Comparison of ENCODE assay signal across 8 cellular contexts in the genomic region with DNA sequence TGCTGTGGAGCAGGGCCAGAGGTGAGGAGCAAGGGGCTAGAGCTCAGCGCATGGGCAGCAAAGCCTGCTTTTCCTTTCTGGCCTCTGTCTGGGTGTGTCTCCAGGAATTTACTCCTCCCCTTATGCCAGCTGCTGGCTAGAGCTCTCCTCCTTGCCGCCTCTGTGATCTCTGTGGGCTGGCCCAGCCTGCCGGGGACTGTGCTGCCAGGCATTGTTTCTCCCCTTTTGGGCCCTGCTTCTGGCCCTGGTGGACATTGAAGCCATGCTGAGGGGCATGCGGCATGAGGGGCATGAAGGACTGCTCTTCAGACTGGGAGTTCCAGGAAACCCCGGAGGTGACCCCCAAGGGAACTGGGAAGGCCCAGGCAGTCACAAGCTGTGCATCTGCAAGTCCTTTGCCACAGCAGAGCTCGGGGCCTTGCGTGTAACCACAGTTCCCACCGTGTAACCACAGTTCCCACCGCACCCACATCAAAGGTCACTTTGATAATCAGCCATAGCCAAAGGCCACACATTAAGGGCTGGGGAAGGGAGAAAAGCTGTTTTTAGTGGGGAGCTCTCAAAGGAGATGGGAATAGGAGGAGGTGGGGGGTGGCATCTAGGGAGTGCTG.
A peak's percentile ranks its signal among the peaks of the same experiment; 100 is the strongest.
DNase-seq lines count a peak whose midpoint lies in the region; ATAC-seq, FAIRE-seq and TF ChIP-seq lines count a peak whose summit lies in the region.

No MANE protein-coding gene starts in this region.

- no peak overlapping the region for H3K4me2 ChIP-seq in Karpas-422 (ENCODE audit: low read depth, low read length, poor library complexity, severe bottlenecking)

- no peak overlapping the region for H2AFZ ChIP-seq in Karpas-422 (ENCODE audit: low read length)

- no peak for FAIRE-seq in bronchial epithelial cell (lab: Jason Lieb, UNC)

- peaks cover 31% of the 10 kb centered on the region; the same call in 1 of the 2 replicates for H4K20me1 ChIP-seq in Karpas-422 (ENCODE audit: insufficient read depth, low read depth, low read length)

- no peak overlapping the region for H3K4me3 ChIP-seq in MG63
- H3K4me3 ChIP-seq in bronchial epithelial cell (ENCODE audit: low read depth, low read length), result no peak overlapping the region
- peak overlapping the region; percentile 3 to 70 for H3K4me3 ChIP-seq in muscle layer of duodenum (ENCODE audit: low read depth in 1 of 2, low read length in 2 of 2)
- no peak overlapping the region for H3K4me3 ChIP-seq in Karpas-422 (ENCODE audit: low read length)

- no peaks in the 10 kb centered on the region for H3K9me2 ChIP-seq in Karpas-422 (replicated peaks; ENCODE audit: insufficient read depth, low read length)

- DNase-seq in Ammon's horn (ENCODE audit: low spot score) (peak; percentile 52), MG63 (peak; percentile 72), bronchial epithelial cell (ENCODE audit: low read depth) (peak; percentile 44), 8988T (no peak), Karpas-422 (no peak)

- H3K27me3 ChIP-seq in MG63 (no peaks in the 10 kb centered on the region), bronchial epithelial cell (ENCODE audit: control insufficient read depth, insufficient read depth, low read length) (no peaks in the 10 kb centered on the region), muscle layer of duodenum (ENCODE audit: low read depth, low read length) (no peaks in the 10 kb centered on the region), Karpas-422 (ENCODE audit: low read length) (no peaks in the 10 kb centered on the region)

- ATAC-seq in GM18909 (IDR thresholded peaks at IDR 0.05; ENCODE audit: poor library complexity, unreplicated experiment) (no peak), HG02642 (IDR thresholded peaks at IDR 0.05; ENCODE audit: poor library complexity, unreplicated experiment) (no peak)

- H3K36me3 ChIP-seq in MG63 (no peaks in the 10 kb centered on the region), bronchial epithelial cell (ENCODE audit: control insufficient read depth, insufficient read depth, low read length) (no peaks in the 10 kb centered on the region), muscle layer of duodenum (ENCODE audit: control insufficient read depth in 1 of 2, insufficient read depth in 2 of 2, low read length in 2 of 2) (no peaks in the 10 kb centered on the region), Karpas-422 (ENCODE audit: insufficient read depth, low read length) (no peaks in the 10 kb centered on the region)

- H3K4me1 ChIP-seq in muscle layer of duodenum (ENCODE audit: control insufficient read depth in 1 of 2, insufficient read depth in 2 of 2, low read length in 2 of 2) (peaks cover 33 to 48% of the 10 kb centered on the region in 2 donors), Karpas-422 (ENCODE audit: low read length) (peaks cover 5% of the 10 kb centered on the region; the same call in 1 of the 2 replicates)

- peak overlapping the region; percentile 88 for H3K27ac ChIP-seq in muscle layer of duodenum (ENCODE audit: low read length)
- no peak overlapping the region for H3K27ac ChIP-seq in Karpas-422 (ENCODE audit: low read length)

- H3K9me3 ChIP-seq in MG63 (no peaks in the 10 kb centered on the region), muscle layer of duodenum (ENCODE audit: control insufficient read depth in 1 of 2, low read length in 2 of 2) (no peaks in the 10 kb centered on the region), Karpas-422 (ENCODE audit: low read length) (no peaks in the 10 kb centered on the region)

- H3K9ac ChIP-seq in Karpas-422 (ENCODE audit: low read length), result no peak overlapping the region

- H3K79me2 ChIP-seq in Karpas-422 (ENCODE audit: low read length), result no peaks in the 10 kb centered on the region

- TF ChIP-seq CTCF in bronchial epithelial cell (IDR thresholded peaks at IDR 0.05; ENCODE audit: insufficient read depth, low read length, severe bottlenecking), result no peak

Comparison
In these comparisons a context has a peak if more than half of its experiments do, and no peak if none do; other contexts are left out.
1. DNase-seq: peak in Ammon's horn (single experiment), MG63 (single experiment) and bronchial epithelial cell (single experiment); none in 8988T (single experiment) and Karpas-422 (single experiment).
2. H3K4me3 ChIP-seq: peak in muscle layer of duodenum (2 of 2); none in MG63 (single experiment), bronchial epithelial cell (single experiment) and Karpas-422 (single experiment).